In genomic region chr17:63772801-63773271, GRCh38 we compare ENCODE assay signal across 8 cellular contexts. TPM values are rescaled to one million over a fixed set of nuclear protein-coding genes. Genes with fewer than 3 reads are reported as not detected.
DNase-seq lines count a peak whose midpoint lies in the region; ATAC-seq and TF ChIP-seq lines count a peak whose summit lies in the region.

No MANE protein-coding gene starts in this region.

- TF ChIP-seq CTCF in OCI-LY1 (IDR thresholded peaks at IDR 0.05; ENCODE audit: low read length) (no peak), colonic mucosa (IDR thresholded peaks at IDR 0.05) (no peak)

- no peak for ATAC-seq in GM21786 (IDR thresholded peaks at IDR 0.05; ENCODE audit: unreplicated experiment)
- no peak for ATAC-seq in GM18511 (IDR thresholded peaks at IDR 0.05; ENCODE audit: unreplicated experiment)

- no peaks in the 10 kb centered on the region for H3K9me2 ChIP-seq in OCI-LY1 (ENCODE audit: low read depth, low read length)

- peak overlapping the region; percentile 92 for H3K4me3 ChIP-seq in OCI-LY1 (ENCODE audit: low read depth, low read length, poor library complexity, severe bottlenecking)
- peak overlapping the region; percentile 92 for H3K4me3 ChIP-seq in colonic mucosa
- peak overlapping the region; percentile 73 to 85 for H3K4me3 ChIP-seq in mucosa of rectum (ENCODE audit: low read length in 2 of 2)

- no peaks in the 10 kb centered on the region for H3K27me3 ChIP-seq in OCI-LY1 (ENCODE audit: insufficient read depth, low read length)
- H3K27me3 ChIP-seq in colonic mucosa: no peaks in the 10 kb centered on the region
- H3K27me3 ChIP-seq in mucosa of rectum (ENCODE audit: control insufficient read depth in 2 of 2, insufficient read depth in 2 of 2, low read length in 2 of 2): no peaks in the 10 kb centered on the region

- DNase-seq in NCI-H2081 (lab: John Stamatoyannopoulos, UW) (peak; percentile 30 to 48), NCI-H2081 treated with DMSO at 0.1 percent for 48 hours (lab: John Stamatoyannopoulos, UW) (no peak), colonic mucosa (peak; percentile 23), NCI-H446 (lab: John Stamatoyannopoulos, UW) (no peak)

- H3K36me3 ChIP-seq in OCI-LY1 (ENCODE audit: insufficient read depth, low read length) (peaks cover 54% of the 10 kb centered on the region), colonic mucosa (no peaks in the 10 kb centered on the region), mucosa of rectum (ENCODE audit: control insufficient read depth in 2 of 2, insufficient read depth in 2 of 2, low read length in 2 of 2) (peaks cover 1 to 7% of the 10 kb centered on the region in 2 donors)

- H3K9me3 ChIP-seq in OCI-LY1 (ENCODE audit: low read length): no peaks in the 10 kb centered on the region
- H3K9me3 ChIP-seq in colonic mucosa: no peaks in the 10 kb centered on the region
- no peaks in the 10 kb centered on the region for H3K9me3 ChIP-seq in mucosa of rectum (ENCODE audit: control insufficient read depth in 2 of 2, low read length in 2 of 2)

- H3K4me1 ChIP-seq in OCI-LY1 (ENCODE audit: insufficient read depth, low read length, severe bottlenecking): peaks cover 24% of the 10 kb centered on the region
- peaks cover 8% of the 10 kb centered on the region for H3K4me1 ChIP-seq in colonic mucosa
- peaks cover 4 to 12% of the 10 kb centered on the region in 2 donors for H3K4me1 ChIP-seq in mucosa of rectum (ENCODE audit: control insufficient read depth in 2 of 2, insufficient read depth in 2 of 2, low read length in 2 of 2)

- peak overlapping the region; percentile 97 for H3K4me2 ChIP-seq in OCI-LY1 (ENCODE audit: low read length)

- intact Hi-C loops in colonic mucosa (cut with DNase I): loop anchor here (10.0 kb wide), 1 partner anchor 52 kb away; the partner anchor contains the start of genes FTSJ3 and PSMC5

- H3K27ac ChIP-seq in OCI-LY1 (ENCODE audit: low read depth, low read length, poor library complexity, severe bottlenecking) (peak overlapping the region; percentile 89), colonic mucosa (peak overlapping the region; percentile 99), mucosa of rectum (ENCODE audit: low read depth in 2 of 2, low read length in 2 of 2) (peak overlapping the region; percentile 99 to 100)

- H2AFZ ChIP-seq in OCI-LY1 (ENCODE audit: low read length): no peak overlapping the region

- H3K79me2 ChIP-seq in OCI-LY1 (ENCODE audit: insufficient read depth, low read length): peaks cover 89% of the 10 kb centered on the region

- H3K9ac ChIP-seq in OCI-LY1 (ENCODE audit: low read length) (peak overlapping the region; percentile 98), colonic mucosa (ENCODE audit: low read depth in 2 of 2, low read length in 2 of 2) (peak overlapping the region; percentile 81 to 99), mucosa of rectum (ENCODE audit: low read depth in 1 of 2, low read length in 2 of 2) (peak overlapping the region; percentile 85 to 99)

- H4K20me1 ChIP-seq in OCI-LY1 (ENCODE audit: insufficient read depth, low read length): no peaks in the 10 kb centered on the region

- no peaks in the 10 kb centered on the region for H3F3A ChIP-seq in OCI-LY1 (ENCODE audit: insufficient read depth, low read length)

RNA-seq across cellular contexts. Expression of gene CCDC47, which starts 0.6 kb away (rescaled TPM):
- 100 to 1,000 TPM; 128 to 145 TPM for total RNA-seq in colonic mucosa

RNA-seq across cellular contexts. Expression of gene DDX42, which starts 1.1 kb away (rescaled TPM):
- 10 to 100 TPM; 71.1 to 74.5 TPM for total RNA-seq in colonic mucosa

RNA-seq across cellular contexts. Expression of gene STRADA, which starts 31.2 kb away (rescaled TPM):
- total RNA-seq in colonic mucosa: 10 to 100 TPM; 15.6 to 19.9 TPM

RNA-seq across cellular contexts. Expression of gene PSMC5, which starts 54.4 kb away (rescaled TPM):
- 100 to 1,000 TPM in 1 of 2 donors, 10 to 100 TPM in 1; 86.1 to 138 TPM for total RNA-seq in colonic mucosa

RNA-seq across cellular contexts. Expression of gene FTSJ3, which starts 54.6 kb away (rescaled TPM):
- total RNA-seq in colonic mucosa: 10 to 100 TPM; 25.4 to 44.6 TPM

Comparison
In these comparisons a context has a peak if more than half of its experiments do, and no peak if none do; other contexts are left out.
1. DNase-seq: peak in NCI-H2081 (2 of 2) and colonic mucosa (single experiment); none in NCI-H2081 treated with DMSO at 0.1 percent for 48 hours (single experiment) and NCI-H446 (0 of 2).
2. Peak in every context shown above with its lines, with median percentiles within 50 percentile points of each other: H3K27ac ChIP-seq, H3K4me3 ChIP-seq and H3K9ac ChIP-seq.